Comparison of ENCODE assay signal across 2 cellular contexts in genomic region chr1:171351961-171352360, GRCh38.
TF ChIP-seq lines count a peak whose summit lies in the region.

No MANE protein-coding gene starts in this region.

TF ChIP-seq in A549, 52 proteins besides CTCF, POLR2A, EP300 and RAD21:
- TF ChIP-seq POLR2AphosphoS2 (conservative IDR thresholded peaks at IDR 0.05; ENCODE audit: low read length) (no peak), KDM5A (IDR thresholded peaks at IDR 0.05) (no peak), FOSL2 (IDR thresholded peaks at IDR 0.05) (no peak), FOSL2 (CRISPR knock-in tag; IDR thresholded peaks at IDR 0.05) (0 out of 2 replicates have a peak, but pooled peaks have one; percentile 3)

TF ChIP-seq in HepG2, 621 proteins besides CTCF, POLR2A, EP300 and RAD21:
- TF ChIP-seq FOSL2 (CRISPR knock-in tag; IDR thresholded peaks at IDR 0.05): 0 out of 2 replicates have a peak, but pooled peaks have one; percentile 16
- TF ChIP-seq ZNF484 (CRISPR knock-in tag; IDR thresholded peaks at IDR 0.05; ENCODE audit: borderline replicate concordance, low read depth): no peak
